Comparison of ENCODE assay signal across 24 cellular contexts in genomic region chr7:149718730-149719049, GRCh38.
"Had no signal": no experiment of that assay in that cellular context is flagged by ENCODE, and none has a peak within 500 bp of the region (broad histone marks: within the 10 kb centered on the region; RNA-seq: fewer than 3 reads in every experiment).

No MANE protein-coding gene starts in this region.

- H3K9me3 Mint-ChIP-seq: activated CD4-positive, alpha-beta memory T cell treated with anti-CD3 and anti-CD28 coated beads, Interleukin-2, amount 10 ng/mL, durations not matched to agents 7 days and 5 days; activated naive CD4-positive, alpha-beta T cell treated with anti-CD3 and anti-CD28 coated beads, Interleukin-2, amount 50 U/mL, for 72 hours; activated T-helper 17 cell treated with anti-CD3 and anti-CD28 coated beads, Interleukin-2, amount 50 U/mL, for 72 hours; natural killer cell treated with Interleukin-12 subunit alpha and Interleukin-12 subunit beta and Interleukin-15 and Interleukin-18, amount 100 ng/mL, for 72 hours; stimulated activated naive CD8-positive, alpha-beta T cell treated with anti-CD3 and anti-CD28 coated beads, Interleukin-15, Interleukin-2, amounts not matched to agents 100 ng/mL and 50 ng/mL, for 24 hours had no signal

- H3K27ac ChIP-seq: brain microvascular endothelial cell, foreskin keratinocyte, neutrophil, pancreas, right lobe of liver, skin epidermis, uterus had no signal

- DNase-seq: activated CD4-positive, alpha-beta memory T cell treated with anti-CD3 and anti-CD28 coated beads, Interleukin-2, amount 10 ng/mL, durations not matched to agents 7 days and 5 days; activated CD4-positive, alpha-beta T cell treated with anti-CD3 and anti-CD28 coated beads for 4 hours; activated CD4-positive, CD25-positive, alpha-beta regulatory T cell; aorta; central memory CD4-positive, alpha-beta T cell; effector CD8-positive, alpha-beta T cell; hippocampal formation; kidney glomerular epithelial cell; midbrain; pancreas; psoas muscle; right lobe of liver; stimulated activated CD4-positive, alpha-beta T cell treated with anti-CD3 and anti-CD28 coated beads, Interleukin-1b, Interleukin-23, amount 100 ng/mL, for 48 hours; T-helper 17 cell; uterus had no signal

- H3K4me1 ChIP-seq: uterus had no signal

- H3K4me3 Mint-ChIP-seq: activated CD4-positive, alpha-beta memory T cell treated with anti-CD3 and anti-CD28 coated beads, Interleukin-2, amount 10 ng/mL, durations not matched to agents 7 days and 5 days; activated T-helper 17 cell treated with anti-CD3 and anti-CD28 coated beads, Interleukin-2, amount 50 U/mL, for 72 hours; natural killer cell treated with Interleukin-12 subunit alpha and Interleukin-12 subunit beta and Interleukin-15 and Interleukin-18, amount 100 ng/mL, for 72 hours; stimulated activated naive CD8-positive, alpha-beta T cell treated with anti-CD3 and anti-CD28 coated beads, Interleukin-15, Interleukin-2, amounts not matched to agents 100 ng/mL and 50 ng/mL, for 24 hours; T-helper 17 cell had no signal

- H3K27ac Mint-ChIP-seq: activated CD4-positive, alpha-beta memory T cell treated with anti-CD3 and anti-CD28 coated beads, Interleukin-2, amount 10 ng/mL, durations not matched to agents 7 days and 5 days; activated naive CD4-positive, alpha-beta T cell treated with anti-CD3 and anti-CD28 coated beads, Interleukin-2, amount 50 U/mL, for 72 hours; activated T-helper 17 cell treated with anti-CD3 and anti-CD28 coated beads, Interleukin-2, amount 50 U/mL, for 72 hours; stimulated activated naive CD8-positive, alpha-beta T cell treated with anti-CD3 and anti-CD28 coated beads, Interleukin-15, Interleukin-2, amounts not matched to agents 100 ng/mL and 50 ng/mL, for 24 hours; T-helper 17 cell had no signal

- H3K4me3 ChIP-seq: pancreas, right lobe of liver, skin epidermis, tibial nerve, uterus had no signal

- H3K36me3 Mint-ChIP-seq: natural killer cell treated with Interleukin-12 subunit alpha and Interleukin-12 subunit beta and Interleukin-15 and Interleukin-18, amount 100 ng/mL, for 72 hours had no signal

- H3K27me3 ChIP-seq: brain microvascular endothelial cell, foreskin keratinocyte, pancreas, right lobe of liver, tibial nerve, uterus had no signal

- ATAC-seq: activated naive CD4-positive, alpha-beta T cell treated with anti-CD3 and anti-CD28 coated beads, Interleukin-2, amount 50 U/mL, for 72 hours; activated T-helper 17 cell treated with anti-CD3 and anti-CD28 coated beads, Interleukin-2, amount 50 U/mL, for 72 hours; foreskin keratinocyte; natural killer cell treated with Interleukin-12 subunit alpha and Interleukin-12 subunit beta and Interleukin-15 and Interleukin-18, amount 100 ng/mL, for 72 hours; pancreas; right lobe of liver; T-helper 17 cell had no signal

- H3K27me3 Mint-ChIP-seq: activated CD4-positive, alpha-beta memory T cell treated with anti-CD3 and anti-CD28 coated beads, Interleukin-2, amount 10 ng/mL, durations not matched to agents 7 days and 5 days; activated T-helper 17 cell treated with anti-CD3 and anti-CD28 coated beads, Interleukin-2, amount 50 U/mL, for 72 hours; natural killer cell treated with Interleukin-12 subunit alpha and Interleukin-12 subunit beta and Interleukin-15 and Interleukin-18, amount 100 ng/mL, for 72 hours; stimulated activated naive CD8-positive, alpha-beta T cell treated with anti-CD3 and anti-CD28 coated beads, Interleukin-15, Interleukin-2, amounts not matched to agents 100 ng/mL and 50 ng/mL, for 24 hours; T-helper 17 cell had no signal

- H3K36me3 ChIP-seq: neutrophil, right lobe of liver, uterus had no signal

- H3K9me3 ChIP-seq: neutrophil, pancreas, psoas muscle, right lobe of liver, tibial nerve, uterus had no signal

- FAIRE-seq: pancreas had no signal
